8 cellular contexts compared by ENCODE assay signal in genomic region chr1:201346337-201346939, GRCh38. TPM values are rescaled to one million over a fixed set of nuclear protein-coding genes. Genes with fewer than 3 reads are reported as not detected.
DNase-seq lines count a peak whose midpoint lies in the region; ATAC-seq, FAIRE-seq and TF ChIP-seq lines count a peak whose summit lies in the region.

No MANE protein-coding gene starts in this region.

- peak; percentile 19 to 52 for ATAC-seq in lower lobe of right lung
- ATAC-seq in GM19328 (IDR thresholded peaks at IDR 0.05; ENCODE audit: unreplicated experiment) = no peak

- H3K4me1 ChIP-seq in lower lobe of right lung = peaks cover 4% of the 10 kb centered on the region

- H3K27me3 ChIP-seq in lower lobe of right lung (ENCODE audit: low read depth) = no peaks in the 10 kb centered on the region

- DNase-seq in NCI-H748 treated with DMSO at 0.1 percent for 48 hours (lab: John Stamatoyannopoulos, UW) (peak; percentile 5), dermis blood vessel endothelial cell (peak; percentile 71), lower lobe of right lung (peak; percentile 17), mesenteric fat pad (ENCODE audit: low spot score) (no peak)
- DNase-seq in stimulated activated naive CD4-positive, alpha-beta T cell treated with Interleukin-2 at 50 U/mL for 16 hours (lab: John Stamatoyannopoulos, UW) = no peak

- H3K27ac ChIP-seq in 22Rv1 = no peak overlapping the region
- no peak overlapping the region for H3K27ac ChIP-seq in lower lobe of right lung

- TF ChIP-seq CTCF in 22Rv1 (IDR thresholded peaks at IDR 0.05) (peak; percentile 90), lower lobe of right lung (IDR thresholded peaks at IDR 0.05) (peak; percentile 61)

- H3K36me3 ChIP-seq in lower lobe of right lung = no peaks in the 10 kb centered on the region

- intact Hi-C loops in lower lobe of right lung (cut with DNase I) = no loop called here

- FAIRE-seq in G401.6 (lab: Jason Lieb, UNC) = peak; percentile 62

- no peaks in the 10 kb centered on the region for H3K9me3 ChIP-seq in lower lobe of right lung

- H3K4me3 ChIP-seq in lower lobe of right lung = no peak overlapping the region

RNA-seq across cellular contexts. Expression of gene TNNT2, which starts 31.0 kb away (rescaled TPM):
- total RNA-seq in dermis blood vessel endothelial cell (not detected in 2 replicates), lower lobe of right lung (6.4 TPM), mesenteric fat pad (not detected)

RNA-seq across cellular contexts. Expression of gene LAD1, which starts 52.7 kb away (rescaled TPM):
- 0.09 and 0.68 TPM in 2 replicates for total RNA-seq in dermis blood vessel endothelial cell
- 35.3 TPM for total RNA-seq in lower lobe of right lung
- total RNA-seq in mesenteric fat pad = 0.51 TPM

Comparison
In these comparisons a context has a peak if more than half of its experiments do, and no peak if none do; other contexts are left out.
1. DNase-seq: peak in NCI-H748 treated with DMSO at 0.1 percent for 48 hours (single experiment), dermis blood vessel endothelial cell (single experiment) and lower lobe of right lung (single experiment); none in stimulated activated naive CD4-positive, alpha-beta T cell treated with Interleukin-2 at 50 U/mL for 16 hours (single experiment) and mesenteric fat pad (single experiment).
2. RNA of gene LAD1, which starts 52.7 kb away (total RNA-seq): 35.3 TPM in lower lobe of right lung (single experiment); 0.09 to 0.68 TPM in dermis blood vessel endothelial cell and 0.51 TPM in mesenteric fat pad (single experiment); every median in the first group is over 10 times any median in the second.